In the genomic region with DNA sequence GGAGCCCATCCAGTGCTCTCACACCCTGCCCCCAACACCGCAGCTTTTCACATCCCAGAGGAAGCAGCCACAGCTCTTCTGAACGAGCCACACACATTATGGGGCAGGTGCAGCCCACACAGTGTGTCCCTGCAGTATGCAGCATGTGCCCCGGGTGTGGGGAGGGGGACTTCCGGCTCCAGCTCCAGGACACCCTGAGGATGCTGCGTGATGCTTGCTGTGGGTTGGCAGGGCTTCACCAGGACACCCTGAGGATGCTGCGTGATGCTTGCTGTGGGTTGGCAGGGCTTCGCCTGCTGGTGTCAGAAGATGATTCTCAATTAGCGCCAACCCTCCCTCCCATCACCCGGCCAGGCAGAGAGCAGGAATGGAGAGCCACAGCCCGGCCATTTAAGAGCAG, we compare ENCODE assay signal across 25 cellular contexts.
"Had no signal": no experiment of that assay in that cellular context is flagged by ENCODE, and none has a peak within 500 bp of the region (broad histone marks: within the 10 kb centered on the region; RNA-seq: fewer than 3 reads in every experiment).

No MANE protein-coding gene starts in this region.

- H3K27ac ChIP-seq: breast epithelium, SK-N-MC had no signal

- ATAC-seq: activated CD4-positive, CD25-positive, alpha-beta regulatory T cell treated with anti-CD3 and anti-CD28 coated beads, Interleukin-2, amount 50 U/mL, for 24 hours; activated T-cell treated with anti-CD3 and anti-CD28 coated beads, Interleukin-2, amount 50 U/mL, for 72 hours; K562; Panc1 had no signal

- H3K9me3 Mint-ChIP-seq: activated naive CD4-positive, alpha-beta T cell treated with anti-CD3 and anti-CD28 coated beads, Interleukin-2, amount 50 U/mL, for 24 hours; activated T-cell treated with anti-CD3 and anti-CD28 coated beads, Interleukin-2, amount 50 U/mL, for 72 hours had no signal

- H3K36me3 ChIP-seq: breast epithelium had no signal

- H3K4me3 ChIP-seq: breast epithelium, K562, SK-N-MC had no signal

- H3K9me3 ChIP-seq: breast epithelium had no signal

- H3K4me1 Mint-ChIP-seq: activated naive CD4-positive, alpha-beta T cell treated with anti-CD3 and anti-CD28 coated beads, Interleukin-2, amount 50 U/mL, for 24 hours had no signal

- H3K4me1 ChIP-seq: breast epithelium had no signal

- H3K27me3 Mint-ChIP-seq: activated naive CD4-positive, alpha-beta T cell treated with anti-CD3 and anti-CD28 coated beads, Interleukin-2, amount 50 U/mL, for 24 hours had no signal

- H3K4me3 Mint-ChIP-seq: activated naive CD4-positive, alpha-beta T cell treated with anti-CD3 and anti-CD28 coated beads, Interleukin-2, amount 50 U/mL, for 24 hours; activated T-cell treated with anti-CD3 and anti-CD28 coated beads, Interleukin-2, amount 50 U/mL, for 72 hours had no signal

- DNase-seq: activated CD4-positive, alpha-beta T cell treated with anti-CD3 and anti-CD28 coated beads for 4 hours; activated CD4-positive, alpha-beta T cell treated with anti-CD3 and anti-CD28 coated beads, Interleukin-2, amount 50 U/mL, for 4 hours; activated CD8-positive, alpha-beta memory T cell treated with anti-CD3 and anti-CD28 coated beads for 24 hours; activated effector memory CD4-positive, alpha-beta T cell treated with Interleukin-2 at 50 U/mL for 16 hours; activated naive CD4-positive, alpha-beta T cell; activated T-cell treated with anti-CD3 and anti-CD28 coated beads, Interleukin-2, amount 50 U/mL, for 72 hours; caudate nucleus; Karpas-422; MM.1S; NCI-H1105; NCI-H1436; NCI-H1694 treated with DMSO at 0.1 percent for 48 hours; NCI-H2029 treated with DMSO at 0.1 percent for 48 hours; NCI-H345; NCI-H510A; NCI-H526 treated with DMSO at 0.1 percent for 48 hours; NK-92 treated with Interleukin-12 subunit alpha and Interleukin-12 subunit beta, amount 100 ng/mL, for 24 hours; OCI-M1; RPMI8226 had no signal

- H3K27me3 ChIP-seq: breast epithelium had no signal

- H3K36me3 Mint-ChIP-seq: activated naive CD4-positive, alpha-beta T cell treated with anti-CD3 and anti-CD28 coated beads, Interleukin-2, amount 50 U/mL, for 24 hours had no signal

- H3K27ac Mint-ChIP-seq: activated naive CD4-positive, alpha-beta T cell treated with anti-CD3 and anti-CD28 coated beads, Interleukin-2, amount 50 U/mL, for 24 hours; activated T-cell treated with anti-CD3 and anti-CD28 coated beads, Interleukin-2, amount 50 U/mL, for 72 hours had no signal
